In genomic region chr12:1122803-1123202, GRCh38 we compare ENCODE assay signal across 12 cellular contexts.
DNase-seq lines count a peak whose midpoint lies in the region; ATAC-seq lines count a peak whose summit lies in the region.
"Had no signal": no experiment of that assay in that cellular context is flagged by ENCODE, and none has a peak within 500 bp of the region (broad histone marks: within the 10 kb centered on the region; RNA-seq: fewer than 3 reads in every experiment).

No MANE protein-coding gene starts in this region.

- no peak overlapping the region for H3K4me3 Mint-ChIP-seq in stimulated activated effector memory CD8-positive, alpha-beta T cell treated with anti-CD3 and anti-CD28 coated beads, Interleukin-12 subunit alpha, Interleukin-12 subunit beta, amount 100 ng/mL, for 72 hours

- H3K4me1 Mint-ChIP-seq in stimulated activated effector memory CD8-positive, alpha-beta T cell treated with anti-CD3 and anti-CD28 coated beads, Interleukin-12 subunit alpha, Interleukin-12 subunit beta, amount 100 ng/mL, for 72 hours: peaks cover 23% of the 10 kb centered on the region

- H3K27ac Mint-ChIP-seq in stimulated activated effector memory CD8-positive, alpha-beta T cell treated with anti-CD3 and anti-CD28 coated beads, Interleukin-12 subunit alpha, Interleukin-12 subunit beta, amount 100 ng/mL, for 72 hours: no peak overlapping the region

- no peaks in the 10 kb centered on the region for H3K36me3 Mint-ChIP-seq in stimulated activated effector memory CD8-positive, alpha-beta T cell treated with anti-CD3 and anti-CD28 coated beads, Interleukin-12 subunit alpha, Interleukin-12 subunit beta, amount 100 ng/mL, for 72 hours

- DNase-seq in activated gamma-delta T cell treated with Interleukin-2 at 50 U/mL for 16 hours (peak; percentile 49), activated gamma-delta T cell (lab: John Stamatoyannopoulos, UW) (no peak), T follicular helper cell (ENCODE audit: low read depth) (peak; percentile 33), cerebellar cortex (ENCODE audit: low spot score) (no peak), glomerular visceral epithelial cell (ENCODE audit: extremely low spot score) (no peak)
- peak; percentile 74 for DNase-seq in central memory CD4-positive, alpha-beta T cell
- DNase-seq in stimulated activated effector memory CD8-positive, alpha-beta T cell treated with anti-CD3 and anti-CD28 coated beads, Interleukin-12 subunit alpha, Interleukin-12 subunit beta, amount 100 ng/mL, for 72 hours (ENCODE audit: low spot score in 2 of 2): no peak
- DNase-seq: anterior cingulate cortex, kidney glomerular epithelial cell, NCI-H2227 treated with DMSO at 0.1 percent for 48 hours, posterior cingulate gyrus had no signal

- peak; percentile 78 for ATAC-seq in stimulated activated effector memory CD8-positive, alpha-beta T cell treated with anti-CD3 and anti-CD28 coated beads, Interleukin-12 subunit alpha, Interleukin-12 subunit beta, amount 100 ng/mL, for 72 hours
- no peak for ATAC-seq in HG03280 (IDR thresholded peaks at IDR 0.05; ENCODE audit: unreplicated experiment)

- no peaks in the 10 kb centered on the region for H3K9me3 Mint-ChIP-seq in stimulated activated effector memory CD8-positive, alpha-beta T cell treated with anti-CD3 and anti-CD28 coated beads, Interleukin-12 subunit alpha, Interleukin-12 subunit beta, amount 100 ng/mL, for 72 hours

Comparison
In these comparisons a context has a peak if more than half of its experiments do, and no peak if none do; other contexts are left out.
1. DNase-seq: peak in activated gamma-delta T cell treated with Interleukin-2 at 50 U/mL for 16 hours (single experiment), T follicular helper cell (single experiment) and central memory CD4-positive, alpha-beta T cell (single experiment); none in activated gamma-delta T cell (single experiment), stimulated activated effector memory CD8-positive, alpha-beta T cell treated with anti-CD3 and anti-CD28 coated beads, Interleukin-12 subunit alpha, Interleukin-12 subunit beta, amount 100 ng/mL, for 72 hours (0 of 2), cerebellar cortex (single experiment) and glomerular visceral epithelial cell (single experiment).